6 cellular contexts compared by ENCODE assay signal in the genomic region with DNA sequence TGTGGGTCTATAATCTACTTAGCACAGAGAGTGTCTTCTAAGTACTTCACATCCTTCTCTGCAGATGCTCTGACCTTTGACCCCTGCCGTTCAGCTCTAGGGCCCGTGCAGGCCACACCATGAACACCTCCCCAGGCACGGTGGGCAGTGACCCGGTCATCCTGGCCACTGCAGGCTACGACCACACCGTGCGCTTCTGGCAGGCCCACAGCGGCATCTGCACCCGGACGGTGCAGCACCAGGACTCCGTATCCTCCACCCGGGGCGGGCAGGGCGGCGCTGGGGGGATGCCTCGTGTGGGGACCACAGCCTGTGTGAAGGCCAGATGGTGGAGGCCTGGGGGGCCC. TPM values are rescaled to one million over a fixed set of nuclear protein-coding genes. Genes with fewer than 3 reads are reported as not detected.
DNase-seq lines count a peak whose midpoint lies in the region; ATAC-seq and TF ChIP-seq lines count a peak whose summit lies in the region.

No MANE protein-coding gene starts in this region.

- peak overlapping the region; percentile 98 to 99 for H3K27ac ChIP-seq in lung (ENCODE audit: low read depth in 1 of 2, low read length in 1 of 2)

- H3K36me3 ChIP-seq in lung (ENCODE audit: control insufficient read depth in 2 of 2, insufficient read depth in 2 of 2, low read length in 2 of 2): peaks cover 0 to 33% of the 10 kb centered on the region in 2 donors

- ATAC-seq in lung (ENCODE audit: insufficient read depth, low FRiP score): no peak
- no peak for ATAC-seq in HG02610 (IDR thresholded peaks at IDR 0.05; ENCODE audit: unreplicated experiment)
- no peak for ATAC-seq in GM18517 (IDR thresholded peaks at IDR 0.05; ENCODE audit: unreplicated experiment)

- POLR2A ChIA-PET in activated CD4-positive, alpha-beta memory T cell treated with anti-CD3 and anti-CD28 coated beads for 36 hours (lab: Charles Lee): interaction anchor here (1.4 to 2.1 kb wide), 2 partner anchors 8 to 46 kb away, joined by 6 to 13 read pairs; a partner anchor contains a TSS

- H3K4me3 ChIP-seq in lung: peak overlapping the region; percentile 93

- peaks cover 7% of the 10 kb centered on the region for H3K4me1 Mint-ChIP-seq in T-helper 2 cell treated with Interferon-gamma antibody and Interleukin-4, amounts not matched to agents 5 μg/mL and 100 μg/mL, for 36 hours (ENCODE audit: low read depth)
- H3K4me1 Mint-ChIP-seq in activated CD4-positive, alpha-beta memory T cell treated with anti-CD3 and anti-CD28 coated beads for 36 hours (ENCODE audit: low read depth): peaks cover 26% of the 10 kb centered on the region

- WGBS in lung, 2 donors: 12 to 13% methylated on average over 16 of the region's 16 CpGs

- no peaks in the 10 kb centered on the region for H3K9me3 ChIP-seq in lung (ENCODE audit: control insufficient read depth in 2 of 2, insufficient read depth in 1 of 2, low read length in 1 of 2)

- H3K36me3 Mint-ChIP-seq in T-helper 2 cell treated with Interferon-gamma antibody and Interleukin-4, amounts not matched to agents 5 μg/mL and 100 μg/mL, for 36 hours (ENCODE audit: low read depth): peaks cover 13% of the 10 kb centered on the region
- H3K36me3 Mint-ChIP-seq in activated CD4-positive, alpha-beta memory T cell treated with anti-CD3 and anti-CD28 coated beads for 36 hours: peaks cover 24% of the 10 kb centered on the region

- intact Hi-C loops in activated CD4-positive, alpha-beta memory T cell treated with anti-CD3 and anti-CD28 coated beads for 36 hours (cut with micrococcal nuclease): loop anchor here (1.0 to 5.0 kb wide), 3 partner anchors 9 to 46 kb away; a partner anchor contains a TSS

- CTCF ChIA-PET in activated CD4-positive, alpha-beta memory T cell treated with anti-CD3 and anti-CD28 coated beads for 36 hours (lab: Charles Lee): interaction anchor here (0.7 to 1.3 kb wide), 2 partner anchors 9 to 46 kb away, joined by 3 to 4 read pairs; a partner anchor contains a TSS

- peak overlapping the region; percentile 84 for H3K4me3 Mint-ChIP-seq in T-helper 2 cell treated with Interferon-gamma antibody and Interleukin-4, amounts not matched to agents 5 μg/mL and 100 μg/mL, for 36 hours
- H3K4me3 Mint-ChIP-seq in activated CD4-positive, alpha-beta memory T cell treated with anti-CD3 and anti-CD28 coated beads for 36 hours: peak overlapping the region; percentile 84

- H3K27ac Mint-ChIP-seq in T-helper 2 cell treated with Interferon-gamma antibody and Interleukin-4, amounts not matched to agents 5 μg/mL and 100 μg/mL, for 36 hours: peak overlapping the region; percentile 80
- peak overlapping the region; percentile 77 for H3K27ac Mint-ChIP-seq in activated CD4-positive, alpha-beta memory T cell treated with anti-CD3 and anti-CD28 coated beads for 36 hours

- TF ChIP-seq CTCF in lung (IDR thresholded peaks at IDR 0.05; ENCODE audit: control extremely low read depth, extremely low read depth): no peak

- H3K4me1 ChIP-seq in lung (ENCODE audit: control insufficient read depth in 2 of 2, insufficient read depth in 2 of 2, low read length in 2 of 2): peaks cover 0 to 11% of the 10 kb centered on the region in 2 donors

- no peak for DNase-seq in T-helper 2 cell treated with Interferon-gamma antibody and Interleukin-4, amounts not matched to agents 5 μg/mL and 100 μg/mL, for 36 hours (ENCODE audit: low spot score)
- no peak for DNase-seq in T-helper 2 cell
- DNase-seq in activated CD4-positive, alpha-beta memory T cell treated with anti-CD3 and anti-CD28 coated beads for 36 hours: no peak
- no peak for DNase-seq in lung (ENCODE audit: low spot score)

- peaks cover 5% of the 10 kb centered on the region for H3K27me3 Mint-ChIP-seq in T-helper 2 cell treated with Interferon-gamma antibody and Interleukin-4, amounts not matched to agents 5 μg/mL and 100 μg/mL, for 36 hours (ENCODE audit: low read depth)
- no peaks in the 10 kb centered on the region for H3K27me3 Mint-ChIP-seq in activated CD4-positive, alpha-beta memory T cell treated with anti-CD3 and anti-CD28 coated beads for 36 hours

- no peaks in the 10 kb centered on the region for H3K9me3 Mint-ChIP-seq in T-helper 2 cell treated with Interferon-gamma antibody and Interleukin-4, amounts not matched to agents 5 μg/mL and 100 μg/mL, for 36 hours
- H3K9me3 Mint-ChIP-seq in activated CD4-positive, alpha-beta memory T cell treated with anti-CD3 and anti-CD28 coated beads for 36 hours: no peaks in the 10 kb centered on the region

- no peaks in the 10 kb centered on the region for H3K27me3 ChIP-seq in lung (ENCODE audit: control insufficient read depth, insufficient read depth)

RNA-seq across cellular contexts. Expression of a gene that starts 0.7 kb away (rescaled TPM):
- 10 to 100 TPM; 49.7 to 50.4 TPM for total RNA-seq in activated CD4-positive, alpha-beta memory T cell treated with anti-CD3 and anti-CD28 coated beads for 36 hours
- total RNA-seq in lung: 10 to 100 TPM; 17.2 to 42.6 TPM
- 10 to 100 TPM; 39.7 to 48.9 TPM for polyA plus RNA-seq in lung

RNA-seq across cellular contexts. Expression of a gene that starts 4.7 kb away (rescaled TPM):
- 1 to 10 TPM; 5.7 to 8.5 TPM for total RNA-seq in activated CD4-positive, alpha-beta memory T cell treated with anti-CD3 and anti-CD28 coated beads for 36 hours
- total RNA-seq in lung: 1 to 10 TPM; 2.1 to 9.2 TPM
- 10 to 100 TPM in 1 of 2 donors, 1 to 10 TPM in 1; 9.4 to 13.5 TPM for polyA plus RNA-seq in lung

RNA-seq across cellular contexts. Expression of a gene that starts 8.7 kb away (rescaled TPM):
- 10 to 100 TPM; 19.3 to 19.5 TPM for total RNA-seq in activated CD4-positive, alpha-beta memory T cell treated with anti-CD3 and anti-CD28 coated beads for 36 hours
- total RNA-seq in lung: 10 to 100 TPM in 1 of 2 donors, 1 to 10 TPM in 1; 3.8 to 20.9 TPM
- polyA plus RNA-seq in lung: 10 to 100 TPM; 12.5 to 14.9 TPM

RNA-seq across cellular contexts. Expression of a gene that starts 9.5 kb away (rescaled TPM):
- total RNA-seq in activated CD4-positive, alpha-beta memory T cell treated with anti-CD3 and anti-CD28 coated beads for 36 hours: under 1 TPM; 0.36 to 0.83 TPM
- under 1 TPM; 0.09 TPM for total RNA-seq in lung
- under 1 TPM; 0.15 to 0.35 TPM for polyA plus RNA-seq in lung

RNA-seq across cellular contexts. Expression of a gene that starts 17.5 kb away (rescaled TPM):
- total RNA-seq in activated CD4-positive, alpha-beta memory T cell treated with anti-CD3 and anti-CD28 coated beads for 36 hours: 10 to 100 TPM; 19.3 to 19.6 TPM
- total RNA-seq in lung: 10 to 100 TPM; 21.0 to 30.2 TPM
- 10 to 100 TPM; 22.9 to 26.7 TPM for polyA plus RNA-seq in lung
